ENCODE assay signal across 10 cellular contexts in genomic region chr7:138875794-138876193, GRCh38.
DNase-seq lines count a peak whose midpoint lies in the region; ATAC-seq and TF ChIP-seq lines count a peak whose summit lies in the region.
"Had no signal": no experiment of that assay in that cellular context is flagged by ENCODE, and none has a peak within 500 bp of the region (broad histone marks: within the 10 kb centered on the region; RNA-seq: fewer than 3 reads in every experiment).

No MANE protein-coding gene starts in this region.

- H3K9me3 ChIP-seq in SJSA1 (replicated peaks) (no peaks in the 10 kb centered on the region), esophagus squamous epithelium (no peaks in the 10 kb centered on the region), WERI-Rb-1 (ENCODE audit: severe bottlenecking) (no peaks in the 10 kb centered on the region)
- H3K9me3 ChIP-seq: gastroesophageal sphincter had no signal

- H3K27me3 Mint-ChIP-seq in activated T-helper 2 cell treated with anti-CD3 and anti-CD28 coated beads, Interferon-gamma antibody, Interleukin-2, Interleukin-4, amounts not matched to agents 10 μg/mL and 5 μg/mL and 100 μg/mL, durations not matched to agents 14 hours and 24 hours and 36 hours (ENCODE audit: low read depth): peaks cover 2% of the 10 kb centered on the region
- peaks cover 0 to 2% of the 10 kb centered on the region in 2 donors for H3K27me3 Mint-ChIP-seq in natural killer cell treated with Interleukin-12 subunit alpha and Interleukin-12 subunit beta and Interleukin-15 and Interleukin-18, amount 100 ng/mL, for 72 hours

- H3K4me1 ChIP-seq in SJSA1 (replicated peaks) (peaks cover 24% of the 10 kb centered on the region), esophagus squamous epithelium (no peaks in the 10 kb centered on the region)
- H3K4me1 ChIP-seq: gastroesophageal sphincter had no signal

- ATAC-seq in natural killer cell treated with Interleukin-12 subunit alpha and Interleukin-12 subunit beta and Interleukin-15 and Interleukin-18, amount 100 ng/mL, for 72 hours: peak; percentile 98 to 100
- ATAC-seq: gastroesophageal sphincter had no signal

- TF ChIP-seq POLR2A in esophagus squamous epithelium (IDR thresholded peaks at IDR 0.05): no peak

- H3K4me1 Mint-ChIP-seq in activated T-helper 2 cell treated with anti-CD3 and anti-CD28 coated beads, Interferon-gamma antibody, Interleukin-2, Interleukin-4, amounts not matched to agents 10 μg/mL and 5 μg/mL and 100 μg/mL, durations not matched to agents 14 hours and 24 hours and 36 hours (ENCODE audit: low read depth): peaks cover 28% of the 10 kb centered on the region
- peaks cover 10 to 22% of the 10 kb centered on the region in 2 donors for H3K4me1 Mint-ChIP-seq in natural killer cell treated with Interleukin-12 subunit alpha and Interleukin-12 subunit beta and Interleukin-15 and Interleukin-18, amount 100 ng/mL, for 72 hours (ENCODE audit: low read depth in 2 of 2)
- H3K4me1 Mint-ChIP-seq: CD14-positive monocyte had no signal

- H3K4me3 Mint-ChIP-seq in activated T-helper 2 cell treated with anti-CD3 and anti-CD28 coated beads, Interferon-gamma antibody, Interleukin-2, Interleukin-4, amounts not matched to agents 10 μg/mL and 5 μg/mL and 100 μg/mL, durations not matched to agents 14 hours and 24 hours and 36 hours (ENCODE audit: low read depth): no peak overlapping the region
- no peak overlapping the region for H3K4me3 Mint-ChIP-seq in natural killer cell treated with Interleukin-12 subunit alpha and Interleukin-12 subunit beta and Interleukin-15 and Interleukin-18, amount 100 ng/mL, for 72 hours
- H3K4me3 Mint-ChIP-seq: CD14-positive monocyte had no signal

- H3K36me3 ChIP-seq in SJSA1 (no peaks in the 10 kb centered on the region), esophagus squamous epithelium (no peaks in the 10 kb centered on the region), WERI-Rb-1 (peaks cover 5% of the 10 kb centered on the region)

- WGBS in esophagus squamous epithelium, 2 donors: 55 to 86% methylated on average over 9 of the region's 9 CpGs

- H3K36me3 Mint-ChIP-seq in activated T-helper 2 cell treated with anti-CD3 and anti-CD28 coated beads, Interferon-gamma antibody, Interleukin-2, Interleukin-4, amounts not matched to agents 10 μg/mL and 5 μg/mL and 100 μg/mL, durations not matched to agents 14 hours and 24 hours and 36 hours (ENCODE audit: low read depth): no peaks in the 10 kb centered on the region
- no peaks in the 10 kb centered on the region for H3K36me3 Mint-ChIP-seq in natural killer cell treated with Interleukin-12 subunit alpha and Interleukin-12 subunit beta and Interleukin-15 and Interleukin-18, amount 100 ng/mL, for 72 hours
- H3K36me3 Mint-ChIP-seq: CD14-positive monocyte had no signal

- DNase-seq in AG10803 (ENCODE audit: low read depth) (peak; percentile 79), SJSA1 (ENCODE audit: low read depth in 1 of 2, low spot score in 2 of 2) (peak; percentile 67 to 72), DMS79 (lab: John Stamatoyannopoulos, UW) (no peak), esophagus squamous epithelium (lab: John Stamatoyannopoulos, UW) (no peak), WERI-Rb-1 (no peak), GM20000 (ENCODE audit: low spot score) (no peak)
- DNase-seq in activated T-helper 2 cell treated with anti-CD3 and anti-CD28 coated beads, Interferon-gamma antibody, Interleukin-2, Interleukin-4, amounts not matched to agents 10 μg/mL and 5 μg/mL and 100 μg/mL, durations not matched to agents 14 hours and 24 hours and 36 hours (ENCODE audit: low spot score): peak; percentile 75
- DNase-seq in natural killer cell treated with Interleukin-12 subunit alpha and Interleukin-12 subunit beta and Interleukin-15 and Interleukin-18, amount 100 ng/mL, for 72 hours (ENCODE audit: low spot score): peak; percentile 72

- no peaks in the 10 kb centered on the region for H3K27me3 ChIP-seq in SJSA1 (replicated peaks)
- no peaks in the 10 kb centered on the region for H3K27me3 ChIP-seq in esophagus squamous epithelium
- H3K27me3 ChIP-seq in WERI-Rb-1 (ENCODE audit: insufficient read depth, low read depth, severe bottlenecking): no peaks in the 10 kb centered on the region
- H3K27me3 ChIP-seq: gastroesophageal sphincter had no signal

- H3K27ac ChIP-seq in SJSA1 (peak overlapping the region; percentile 26; the same call in 1 of the 2 replicates), esophagus squamous epithelium (no peak overlapping the region), WERI-Rb-1 (no peak overlapping the region)
- H3K27ac ChIP-seq: gastroesophageal sphincter had no signal

- no peak overlapping the region for H3K4me3 ChIP-seq in AG10803 (ENCODE audit: low read length)
- no peak overlapping the region for H3K4me3 ChIP-seq in SJSA1
- no peak overlapping the region for H3K4me3 ChIP-seq in esophagus squamous epithelium
- H3K4me3 ChIP-seq in WERI-Rb-1 (ENCODE audit: low read depth, low read length): no peak overlapping the region
- H3K4me3 ChIP-seq: gastroesophageal sphincter had no signal

- H3K9me3 Mint-ChIP-seq in activated T-helper 2 cell treated with anti-CD3 and anti-CD28 coated beads, Interferon-gamma antibody, Interleukin-2, Interleukin-4, amounts not matched to agents 10 μg/mL and 5 μg/mL and 100 μg/mL, durations not matched to agents 14 hours and 24 hours and 36 hours: no peaks in the 10 kb centered on the region
- no peaks in the 10 kb centered on the region for H3K9me3 Mint-ChIP-seq in natural killer cell treated with Interleukin-12 subunit alpha and Interleukin-12 subunit beta and Interleukin-15 and Interleukin-18, amount 100 ng/mL, for 72 hours
- H3K9me3 Mint-ChIP-seq: CD14-positive monocyte had no signal

- intact Hi-C loops in activated T-helper 2 cell treated with anti-CD3 and anti-CD28 coated beads, Interferon-gamma antibody, Interleukin-2, Interleukin-4, amounts not matched to agents 10 μg/mL and 5 μg/mL and 100 μg/mL, durations not matched to agents 14 hours and 24 hours and 36 hours (cut with micrococcal nuclease): loop anchor here (1.0 to 5.0 kb wide), 8 partner anchors 61 to 873 kb away; partner anchors contain the start of genes CREB3L2, FMC1 and TRIM24
- intact Hi-C loops in esophagus squamous epithelium (cut with DNase I): no loop called here

- no peak for TF ChIP-seq CTCF in AG10803 (conservative IDR thresholded peaks at IDR 0.05; ENCODE audit: low read length)
- no peak for TF ChIP-seq CTCF in esophagus squamous epithelium (IDR thresholded peaks at IDR 0.05)
- TF ChIP-seq CTCF in WERI-Rb-1 (IDR thresholded peaks at IDR 0.05; ENCODE audit: low read depth, low read length): no peak
- no peak for TF ChIP-seq CTCF in GM20000 (IDR thresholded peaks at IDR 0.05; ENCODE audit: extremely low read depth, missing control alignments)

- peak overlapping the region; percentile 52 for H3K27ac Mint-ChIP-seq in activated T-helper 2 cell treated with anti-CD3 and anti-CD28 coated beads, Interferon-gamma antibody, Interleukin-2, Interleukin-4, amounts not matched to agents 10 μg/mL and 5 μg/mL and 100 μg/mL, durations not matched to agents 14 hours and 24 hours and 36 hours
- peak overlapping the region; percentile 31 to 64 for H3K27ac Mint-ChIP-seq in natural killer cell treated with Interleukin-12 subunit alpha and Interleukin-12 subunit beta and Interleukin-15 and Interleukin-18, amount 100 ng/mL, for 72 hours
- H3K27ac Mint-ChIP-seq: CD14-positive monocyte had no signal

Comparison
In these comparisons a context has a peak if more than half of its experiments do, and no peak if none do; other contexts are left out.
1. DNase-seq: peak in AG10803 (single experiment), SJSA1 (2 of 2), activated T-helper 2 cell treated with anti-CD3 and anti-CD28 coated beads, Interferon-gamma antibody, Interleukin-2, Interleukin-4, amounts not matched to agents 10 μg/mL and 5 μg/mL and 100 μg/mL, durations not matched to agents 14 hours and 24 hours and 36 hours (single experiment) and natural killer cell treated with Interleukin-12 subunit alpha and Interleukin-12 subunit beta and Interleukin-15 and Interleukin-18, amount 100 ng/mL, for 72 hours (single experiment); none in DMS79 (single experiment), esophagus squamous epithelium (single experiment), WERI-Rb-1 (single experiment) and GM20000 (single experiment).